8 cellular contexts compared by ENCODE assay signal in genomic region chr11:64165842-64166635, GRCh38. TPM values are rescaled to one million over a fixed set of nuclear protein-coding genes. Genes with fewer than 3 reads are reported as not detected.
DNase-seq lines count a peak whose midpoint lies in the region; ATAC-seq and TF ChIP-seq lines count a peak whose summit lies in the region.

A gene with protein sequence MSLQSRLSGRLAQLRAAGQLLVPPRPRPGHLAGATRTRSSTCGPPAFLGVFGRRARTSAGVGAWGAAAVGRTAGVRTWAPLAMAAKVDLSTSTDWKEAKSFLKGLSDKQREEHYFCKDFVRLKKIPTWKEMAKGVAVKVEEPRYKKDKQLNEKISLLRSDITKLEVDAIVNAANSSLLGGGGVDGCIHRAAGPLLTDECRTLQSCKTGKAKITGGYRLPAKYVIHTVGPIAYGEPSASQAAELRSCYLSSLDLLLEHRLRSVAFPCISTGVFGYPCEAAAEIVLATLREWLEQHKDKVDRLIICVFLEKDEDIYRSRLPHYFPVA (minus strand): TSS chr11:64166113. CDS start chr11:64165994, 119 bp downstream.

- ATAC-seq in HG02852 (IDR thresholded peaks at IDR 0.05; ENCODE audit: unreplicated experiment): peak; percentile 88
- ATAC-seq in sciatic nerve: peak; percentile 91
- ATAC-seq in HG03039 (IDR thresholded peaks at IDR 0.05; ENCODE audit: unreplicated experiment): no peak

- intact Hi-C loops in sciatic nerve (cut with DNase I): no loop called here

- DNase-seq in GM12864 (ENCODE audit: low read depth) (no peak), NCI-H1694 (lab: John Stamatoyannopoulos, UW) (peak; percentile 37), T-helper 9 cell (peak; percentile 70), astrocyte of the hippocampus (ENCODE audit: low read depth, low spot score) (peak; percentile 89), hypothalamus (lab: John Stamatoyannopoulos, UW) (peak in 43 of 51 donors; percentile 28 to 85 (median 64)), sciatic nerve (ENCODE audit: low spot score) (peak; percentile 89)

- TF ChIP-seq CTCF in GM12864 (IDR thresholded peaks at IDR 0.05; ENCODE audit: low read depth, low read length, missing control alignments): no peak

- peak within 1 kb of the TSS; percentile 80 for H3K4me3 ChIP-seq in GM12864 (ENCODE audit: low read depth, low read length)

RNA-seq across cellular contexts. Expression of the gene that starts here (rescaled TPM):
- 20.6 TPM for total RNA-seq in sciatic nerve
